In the genomic region with DNA sequence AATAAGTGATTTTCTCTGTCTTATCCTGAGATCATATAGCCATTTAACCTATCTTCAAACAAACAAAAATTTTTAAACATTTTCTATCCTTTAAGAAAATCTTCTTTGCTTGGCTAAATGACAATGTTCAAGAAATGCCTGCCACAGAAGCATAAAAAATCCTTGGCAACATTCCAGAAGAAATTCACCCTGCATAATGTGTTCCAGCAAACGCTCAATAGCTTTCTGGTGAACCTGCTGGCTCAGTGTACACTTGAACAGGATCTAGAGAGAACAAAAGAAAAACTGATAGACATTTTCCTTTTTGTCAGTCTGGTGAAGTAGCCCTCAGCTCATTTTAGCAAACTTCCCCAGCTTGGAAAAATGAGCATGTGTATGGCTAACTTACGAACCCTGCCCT, we compare ENCODE assay signal across 1 cellular context.
TF ChIP-seq lines count a peak whose summit lies in the region.

No MANE protein-coding gene starts in this region.

TF ChIP-seq in K562, 482 proteins besides CTCF, POLR2A, EP300 and RAD21:
- TF ChIP-seq, protein P1, sequence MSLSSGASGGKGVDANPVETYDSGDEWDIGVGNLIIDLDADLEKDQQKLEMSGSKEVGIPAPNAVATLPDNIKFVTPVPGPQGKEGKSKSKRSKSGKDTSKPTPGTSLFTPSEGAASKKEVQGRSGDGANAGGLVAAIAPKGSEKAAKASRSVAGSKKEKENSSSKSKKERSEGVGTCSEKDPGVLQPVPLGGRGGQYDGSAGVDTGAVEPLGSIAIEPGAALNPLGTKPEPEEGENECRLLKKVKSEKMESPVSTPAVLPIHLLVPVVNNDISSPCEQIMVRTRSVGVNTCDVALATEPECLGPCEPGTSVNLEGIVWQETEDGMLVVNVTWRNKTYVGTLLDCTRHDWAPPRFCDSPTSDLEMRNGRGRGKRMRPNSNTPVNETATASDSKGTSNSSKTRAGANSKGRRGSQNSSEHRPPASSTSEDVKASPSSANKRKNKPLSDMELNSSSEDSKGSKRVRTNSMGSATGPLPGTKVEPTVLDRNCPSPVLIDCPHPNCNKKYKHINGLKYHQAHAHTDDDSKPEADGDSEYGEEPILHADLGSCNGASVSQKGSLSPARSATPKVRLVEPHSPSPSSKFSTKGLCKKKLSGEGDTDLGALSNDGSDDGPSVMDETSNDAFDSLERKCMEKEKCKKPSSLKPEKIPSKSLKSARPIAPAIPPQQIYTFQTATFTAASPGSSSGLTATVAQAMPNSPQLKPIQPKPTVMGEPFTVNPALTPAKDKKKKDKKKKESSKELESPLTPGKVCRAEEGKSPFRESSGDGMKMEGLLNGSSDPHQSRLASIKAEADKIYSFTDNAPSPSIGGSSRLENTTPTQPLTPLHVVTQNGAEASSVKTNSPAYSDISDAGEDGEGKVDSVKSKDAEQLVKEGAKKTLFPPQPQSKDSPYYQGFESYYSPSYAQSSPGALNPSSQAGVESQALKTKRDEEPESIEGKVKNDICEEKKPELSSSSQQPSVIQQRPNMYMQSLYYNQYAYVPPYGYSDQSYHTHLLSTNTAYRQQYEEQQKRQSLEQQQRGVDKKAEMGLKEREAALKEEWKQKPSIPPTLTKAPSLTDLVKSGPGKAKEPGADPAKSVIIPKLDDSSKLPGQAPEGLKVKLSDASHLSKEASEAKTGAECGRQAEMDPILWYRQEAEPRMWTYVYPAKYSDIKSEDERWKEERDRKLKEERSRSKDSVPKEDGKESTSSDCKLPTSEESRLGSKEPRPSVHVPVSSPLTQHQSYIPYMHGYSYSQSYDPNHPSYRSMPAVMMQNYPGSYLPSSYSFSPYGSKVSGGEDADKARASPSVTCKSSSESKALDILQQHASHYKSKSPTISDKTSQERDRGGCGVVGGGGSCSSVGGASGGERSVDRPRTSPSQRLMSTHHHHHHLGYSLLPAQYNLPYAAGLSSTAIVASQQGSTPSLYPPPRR (CRISPR knock-in tag; IDR thresholded peaks at IDR 0.05; ENCODE audit: borderline replicate concordance): no peak
- TF ChIP-seq NFIC (IDR thresholded peaks at IDR 0.05) (peak; percentile 87), POLR2G (IDR thresholded peaks at IDR 0.05; ENCODE audit: low read depth, low read length) (no peak)
